In genomic region chr7:7231865-7232264, GRCh38 we compare ENCODE assay signal across 23 cellular contexts.
"Had no signal": no experiment of that assay in that cellular context is flagged by ENCODE, and none has a peak within 500 bp of the region (broad histone marks: within the 10 kb centered on the region; RNA-seq: fewer than 3 reads in every experiment).

No MANE protein-coding gene starts in this region.

- H3K36me3 ChIP-seq: prostate gland had no signal

- H2AFZ ChIP-seq: hepatocyte, neural progenitor cell had no signal

- H3K27ac ChIP-seq: esophagus muscularis mucosa, hepatocyte, lower lobe of right lung, neural progenitor cell, prostate gland, suprapubic skin, tibial nerve had no signal

- H3K4me1 ChIP-seq: esophagus muscularis mucosa, prostate gland had no signal

- DNase-seq: activated CD4-positive, alpha-beta T cell treated with anti-CD3 and anti-CD28 coated beads, Interleukin-2, amount 50 U/mL, for 48 hours; activated gamma-delta T cell; central memory CD4-positive, alpha-beta T cell; glutamatergic neuron; immature natural killer cell; lower lobe of right lung; mesendoderm; naive B cell; stimulated activated CD4-positive, alpha-beta T cell treated with anti-CD3 and anti-CD28 coated beads, Interleukin-4, amount 100 ng/mL, for 4 hours; stimulated activated naive CD8-positive, alpha-beta T cell treated with anti-CD3 and anti-CD28 coated beads, Interleukin-15, amount 100 ng/mL, for 72 hours; T-cell; T-helper 9 cell had no signal

- H3K9me3 ChIP-seq: prostate gland had no signal

- H3K9ac ChIP-seq: neural progenitor cell had no signal

- FAIRE-seq: astrocyte, colon, frontal cortex had no signal

- H3K27me3 ChIP-seq: esophagus muscularis mucosa, hepatocyte, neural progenitor cell, suprapubic skin, tibial nerve had no signal

- H3K4me2 ChIP-seq: hepatocyte, neural progenitor cell had no signal

- ATAC-seq: activated naive CD4-positive, alpha-beta T cell treated with anti-CD3 and anti-CD28 coated beads, Interleukin-2, amount 50 U/mL, for 72 hours; left lobe of liver; lower lobe of right lung; stimulated activated naive CD8-positive, alpha-beta T cell treated with anti-CD3 and anti-CD28 coated beads, Interleukin-15, amount 100 ng/mL, for 72 hours; T-cell had no signal

- H3K4me3 ChIP-seq: esophagus muscularis mucosa, hepatocyte, lower lobe of right lung, neural progenitor cell, prostate gland, suprapubic skin, tibial nerve had no signal
